In the genomic region with DNA sequence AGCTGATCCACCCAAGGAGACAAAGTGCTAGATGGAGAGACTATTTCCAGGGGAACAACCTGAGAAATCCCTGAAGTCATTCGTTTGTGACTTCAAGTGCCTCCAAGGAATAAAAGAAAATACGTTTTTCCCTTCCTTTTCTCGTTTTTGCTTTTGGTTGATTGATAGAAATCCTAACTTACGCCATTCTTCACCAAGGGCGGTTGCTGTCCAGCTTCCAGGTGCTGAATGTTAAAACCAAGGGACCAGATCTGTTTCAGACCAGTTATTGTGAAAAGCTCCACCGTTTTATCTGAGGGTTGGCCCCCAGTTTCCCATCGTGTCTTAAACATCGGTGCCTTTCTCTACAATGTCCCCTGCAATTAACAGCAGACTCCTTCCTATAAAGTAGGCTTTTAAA, we compare ENCODE assay signal across 11 cellular contexts.
DNase-seq lines count a peak whose midpoint lies in the region; FAIRE-seq and TF ChIP-seq lines count a peak whose summit lies in the region.
"Had no signal": no experiment of that assay in that cellular context is flagged by ENCODE, and none has a peak within 500 bp of the region (broad histone marks: within the 10 kb centered on the region; RNA-seq: fewer than 3 reads in every experiment).

No MANE protein-coding gene starts in this region.

- in situ Hi-C loops in ACHN (cut with HindIII; ENCODE audit: low pct_ligation_motif_present, low pct_unique_long_range_greater_than_20kb, low sequenced_read_pairs) (no loop called here), GM13976 (cut with MboI; ENCODE audit: low sequenced_read_pairs, unreplicated experiment) (no loop called here)

- H3K4me1 ChIP-seq in liver (ENCODE audit: control insufficient read depth in 4 of 4, insufficient read depth in 4 of 4, low read length in 3 of 4) (peaks cover 9 to 25% (median 23%) of the 10 kb centered on the region in 4 donors), spleen (peaks cover 0 to 24% (median 10%) of the 10 kb centered on the region in 6 donors)

- H3K36me3 ChIP-seq in bronchial epithelial cell (ENCODE audit: control insufficient read depth, insufficient read depth, low read length) (no peaks in the 10 kb centered on the region), liver (ENCODE audit: control insufficient read depth in 4 of 4, insufficient read depth in 3 of 4, low read depth in 1 of 4, low read length in 3 of 4) (no peaks in the 10 kb centered on the region), spleen (no peaks in the 10 kb centered on the region)

- H3K9ac ChIP-seq in liver (ENCODE audit: low read depth in 1 of 2, low read length in 2 of 2), result no peak overlapping the region

- no peak overlapping the region for H3K27ac ChIP-seq in liver (ENCODE audit: low read depth in 1 of 2, low read length in 2 of 2)
- no peak overlapping the region for H3K27ac ChIP-seq in spleen
- H3K27ac ChIP-seq: body of pancreas had no signal

- peak; percentile 16 for DNase-seq in ACHN
- DNase-seq in HT-29 (ENCODE audit: low spot score), result peak; percentile 7
- peak; percentile 10 for DNase-seq in bronchial epithelial cell (ENCODE audit: low read depth)
- DNase-seq in NCI-H2196 treated with DMSO at 0.1 percent for 48 hours (lab: John Stamatoyannopoulos, UW; ENCODE audit: unreplicated experiment), result no peak
- DNase-seq in spleen, result no peak
- no peak for DNase-seq in medulla oblongata (ENCODE audit: extremely low spot score)
- DNase-seq in GM13976 (ENCODE audit: low spot score), result no peak
- DNase-seq: erythroblast, NCI-H2171 treated with DMSO at 0.1 percent for 48 hours had no signal

- WGBS in liver, result 9% methylated on average over 8 of the region's 8 CpGs
- 7 to 17% (median 11%) methylated on average over 8 of the region's 8 CpGs for WGBS in spleen, 5 donors

- H3K4me3 ChIP-seq in bronchial epithelial cell (ENCODE audit: low read depth, low read length) (no peak overlapping the region), liver (ENCODE audit: low read depth in 1 of 3, low read length in 3 of 3) (no peak overlapping the region), spleen (no peak overlapping the region)
- H3K4me3 ChIP-seq: body of pancreas had no signal

- intact Hi-C loops in spleen (cut with DNase I; ENCODE audit: low total_unique reads), result no loop called here

- TF ChIP-seq RAD21 in liver (IDR thresholded peaks at IDR 0.05), result no peak

- peaks cover 13% of the 10 kb centered on the region for H3K27me3 ChIP-seq in bronchial epithelial cell (ENCODE audit: control insufficient read depth, insufficient read depth, low read length)
- peaks cover 4 to 19% (median 9%) of the 10 kb centered on the region in 4 donors for H3K27me3 ChIP-seq in liver (ENCODE audit: control insufficient read depth in 4 of 4, insufficient read depth in 4 of 4, low read length in 3 of 4)
- H3K27me3 ChIP-seq in spleen (replicated peaks in 1 of 7), result peaks cover 0 to 72% (median 42%) of the 10 kb centered on the region in 7 donors

- FAIRE-seq in bronchial epithelial cell (lab: Jason Lieb, UNC), result no peak

- H3K9me3 ChIP-seq in liver (ENCODE audit: control insufficient read depth in 4 of 4, low read length in 3 of 4) (no peaks in the 10 kb centered on the region), spleen (no peaks in the 10 kb centered on the region)
- H3K9me3 ChIP-seq: body of pancreas had no signal

- TF ChIP-seq CTCF in bronchial epithelial cell (IDR thresholded peaks at IDR 0.05; ENCODE audit: insufficient read depth, low read length, severe bottlenecking) (no peak), liver (IDR thresholded peaks at IDR 0.05; ENCODE audit: low read depth, low read length, missing input control) (no peak), spleen (IDR thresholded peaks at IDR 0.05 in 8 of 11, conservative IDR thresholded peaks at IDR 0.05 in 3 of 11) (no peak), GM13976 (IDR thresholded peaks at IDR 0.05; ENCODE audit: borderline replicate concordance, control extremely low read depth, extremely low read depth, insufficient read depth, missing control alignments) (no peak)

- TF ChIP-seq POLR2A in spleen (IDR thresholded peaks at IDR 0.05), result no peak

TF ChIP-seq in liver, 16 proteins besides CTCF, POLR2A, EP300 and RAD21:
- no peak for TF ChIP-seq JUND (IDR thresholded peaks at IDR 0.05)
- TF ChIP-seq, protein P1, sequence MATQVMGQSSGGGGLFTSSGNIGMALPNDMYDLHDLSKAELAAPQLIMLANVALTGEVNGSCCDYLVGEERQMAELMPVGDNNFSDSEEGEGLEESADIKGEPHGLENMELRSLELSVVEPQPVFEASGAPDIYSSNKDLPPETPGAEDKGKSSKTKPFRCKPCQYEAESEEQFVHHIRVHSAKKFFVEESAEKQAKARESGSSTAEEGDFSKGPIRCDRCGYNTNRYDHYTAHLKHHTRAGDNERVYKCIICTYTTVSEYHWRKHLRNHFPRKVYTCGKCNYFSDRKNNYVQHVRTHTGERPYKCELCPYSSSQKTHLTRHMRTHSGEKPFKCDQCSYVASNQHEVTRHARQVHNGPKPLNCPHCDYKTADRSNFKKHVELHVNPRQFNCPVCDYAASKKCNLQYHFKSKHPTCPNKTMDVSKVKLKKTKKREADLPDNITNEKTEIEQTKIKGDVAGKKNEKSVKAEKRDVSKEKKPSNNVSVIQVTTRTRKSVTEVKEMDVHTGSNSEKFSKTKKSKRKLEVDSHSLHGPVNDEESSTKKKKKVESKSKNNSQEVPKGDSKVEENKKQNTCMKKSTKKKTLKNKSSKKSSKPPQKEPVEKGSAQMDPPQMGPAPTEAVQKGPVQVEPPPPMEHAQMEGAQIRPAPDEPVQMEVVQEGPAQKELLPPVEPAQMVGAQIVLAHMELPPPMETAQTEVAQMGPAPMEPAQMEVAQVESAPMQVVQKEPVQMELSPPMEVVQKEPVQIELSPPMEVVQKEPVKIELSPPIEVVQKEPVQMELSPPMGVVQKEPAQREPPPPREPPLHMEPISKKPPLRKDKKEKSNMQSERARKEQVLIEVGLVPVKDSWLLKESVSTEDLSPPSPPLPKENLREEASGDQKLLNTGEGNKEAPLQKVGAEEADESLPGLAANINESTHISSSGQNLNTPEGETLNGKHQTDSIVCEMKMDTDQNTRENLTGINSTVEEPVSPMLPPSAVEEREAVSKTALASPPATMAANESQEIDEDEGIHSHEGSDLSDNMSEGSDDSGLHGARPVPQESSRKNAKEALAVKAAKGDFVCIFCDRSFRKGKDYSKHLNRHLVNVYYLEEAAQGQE (IDR thresholded peaks at IDR 0.05), result peak; percentile 99

Comparison
In these comparisons a context has a peak if more than half of its experiments do, and no peak if none do; other contexts are left out.
1. DNase-seq: peak in ACHN (single experiment), HT-29 (single experiment) and bronchial epithelial cell (single experiment); none in NCI-H2196 treated with DMSO at 0.1 percent for 48 hours (single experiment), spleen (single experiment), medulla oblongata (single experiment) and GM13976 (single experiment).